In the genomic region with DNA sequence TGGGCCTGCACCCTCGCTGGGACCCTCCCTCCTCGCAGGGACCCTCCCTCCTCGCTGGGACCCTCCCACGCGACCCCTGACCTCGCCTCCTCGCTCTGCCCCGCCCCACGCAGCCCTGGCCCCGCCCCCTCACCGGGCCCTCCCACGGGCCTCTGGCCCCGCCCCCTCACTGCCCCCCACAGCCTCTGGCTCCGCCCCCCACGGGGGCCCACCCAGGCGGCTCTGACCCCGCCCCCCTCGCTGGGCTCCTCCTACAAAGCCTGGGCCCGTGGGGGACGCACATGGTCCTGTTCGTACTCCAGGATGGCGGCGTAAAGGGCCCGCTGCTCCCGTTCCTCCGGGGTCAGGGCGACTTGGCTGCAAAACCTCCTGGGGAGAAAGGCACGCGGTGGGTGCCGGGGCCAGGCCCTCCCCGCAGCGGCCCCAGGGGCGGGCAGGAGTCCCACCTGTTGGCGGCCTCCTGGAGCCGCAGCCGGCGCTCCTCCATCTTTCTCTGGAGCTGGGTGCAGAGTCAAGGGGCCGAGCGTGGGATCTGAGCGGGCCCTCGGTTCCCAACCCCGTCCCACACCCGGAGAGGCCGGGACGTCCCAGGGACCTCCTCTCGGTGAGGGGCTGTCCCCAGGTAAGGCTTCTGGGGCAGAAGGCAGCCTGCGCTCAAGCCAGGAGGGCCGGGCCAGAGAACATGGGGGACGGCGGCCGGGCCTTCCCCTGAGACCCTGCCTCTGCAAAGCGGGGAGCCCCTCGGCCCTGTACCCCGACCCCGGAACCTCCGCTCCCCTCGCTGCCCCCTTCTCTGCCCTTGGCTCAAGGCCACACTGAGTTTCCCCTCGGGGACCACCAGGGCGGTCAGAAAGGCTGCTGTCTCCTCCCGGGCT, we compare ENCODE assay signal across 7 cellular contexts. TPM values are rescaled to one million over a fixed set of nuclear protein-coding genes. Genes with fewer than 3 reads are reported as not detected.
DNase-seq lines count a peak whose midpoint lies in the region; ATAC-seq and FAIRE-seq lines count a peak whose summit lies in the region.

No MANE protein-coding gene starts in this region.

- H3K27ac ChIP-seq in Karpas-422 (ENCODE audit: low read length), result peak overlapping the region; percentile 55; the same call in 1 of the 2 replicates

- H3K9ac ChIP-seq in Karpas-422 (ENCODE audit: low read length), result peak overlapping the region; percentile 96

- H2AFZ ChIP-seq in Karpas-422 (ENCODE audit: low read length), result no peak overlapping the region

- no peaks in the 10 kb centered on the region for H3K9me2 ChIP-seq in Karpas-422 (replicated peaks; ENCODE audit: insufficient read depth, low read length)

- H3K4me3 ChIP-seq in Karpas-422 (ENCODE audit: low read length), result peak overlapping the region; percentile 96

- H3K27me3 ChIP-seq in Karpas-422 (ENCODE audit: low read length), result no peaks in the 10 kb centered on the region

- H4K20me1 ChIP-seq in Karpas-422 (ENCODE audit: insufficient read depth, low read depth, low read length), result no peaks in the 10 kb centered on the region

- no peak overlapping the region for H3K27ac Mint-ChIP-seq in central memory CD8-positive, alpha-beta T cell (ENCODE audit: low read depth)

- H3K4me3 Mint-ChIP-seq in central memory CD8-positive, alpha-beta T cell, result peak overlapping the region; percentile 60

- ATAC-seq in central memory CD8-positive, alpha-beta T cell (replicated peaks; ENCODE audit: extremely low read depth, poor library complexity, severe bottlenecking), result peak; percentile 69
- peak; percentile 80 for ATAC-seq in stimulated activated naive CD8-positive, alpha-beta T cell treated with anti-CD3 and anti-CD28 coated beads, Interleukin-15, Interleukin-2, amounts not matched to agents 100 U/mL and 50 U/mL, for 24 hours
- ATAC-seq in GM19452 (IDR thresholded peaks at IDR 0.05; ENCODE audit: unreplicated experiment), result no peak

- peaks cover 23% of the 10 kb centered on the region for H3K79me2 ChIP-seq in Karpas-422 (ENCODE audit: low read length)

- peak; percentile 73 for FAIRE-seq in GM18507 (lab: Jason Lieb, UNC)

- H3K4me2 ChIP-seq in Karpas-422 (ENCODE audit: low read depth, low read length, poor library complexity, severe bottlenecking), result peak overlapping the region; percentile 75

- peaks cover 1% of the 10 kb centered on the region for H3K36me3 Mint-ChIP-seq in central memory CD8-positive, alpha-beta T cell (ENCODE audit: insufficient read depth)

- H3K36me3 ChIP-seq in Karpas-422 (ENCODE audit: insufficient read depth, low read length), result peaks cover 17% of the 10 kb centered on the region; the same call in 1 of the 2 replicates

- H3K4me1 ChIP-seq in Karpas-422 (ENCODE audit: low read length), result peaks cover 6% of the 10 kb centered on the region

- H3K27me3 Mint-ChIP-seq in central memory CD8-positive, alpha-beta T cell, result no peaks in the 10 kb centered on the region

- peaks cover 6% of the 10 kb centered on the region for H3K4me1 Mint-ChIP-seq in central memory CD8-positive, alpha-beta T cell

- no peaks in the 10 kb centered on the region for H3K9me3 ChIP-seq in Karpas-422 (ENCODE audit: low read length)

- H3K9me3 Mint-ChIP-seq in central memory CD8-positive, alpha-beta T cell, result no peaks in the 10 kb centered on the region

- DNase-seq in GM18507 (ENCODE audit: extremely low spot score, insufficient read length, low read depth), result peak; percentile 80
- DNase-seq in Karpas-422, result peak; percentile 95
- DNase-seq in activated CD4-positive, CD25-positive, alpha-beta regulatory T cell (lab: John Stamatoyannopoulos, UW), result peak; percentile 40 to 68 (median 58)
- peak; percentile 53 to 62 for DNase-seq in central memory CD8-positive, alpha-beta T cell (ENCODE audit: low spot score in 2 of 2)
- DNase-seq in lung microvascular endothelial cell (ENCODE audit: low read depth in 2 of 2), result peak; percentile 77 to 84
- DNase-seq in stimulated activated naive CD8-positive, alpha-beta T cell treated with anti-CD3 and anti-CD28 coated beads, Interleukin-15, Interleukin-2, amounts not matched to agents 100 U/mL and 50 U/mL, for 24 hours, result peak; percentile 93

RNA-seq across cellular contexts. Expression of a gene that starts 8.9 kb away (rescaled TPM):
- 4.8 and 5.6 TPM in 2 replicates for total RNA-seq in Karpas-422 (2014; rRNA removed; shearing (Covaris generic); ENCODE audit: low replicate concordance)
- total RNA-seq in lung microvascular endothelial cell, result 4.1 and 4.4 TPM in 2 replicates

RNA-seq across cellular contexts. Expression of a gene that starts 9.5 kb away (rescaled TPM):
- total RNA-seq in Karpas-422 (2014; rRNA removed; shearing (Covaris generic); ENCODE audit: low replicate concordance), result 21.8 and 41.5 TPM in 2 replicates
- 8.3 and 14.5 TPM in 2 replicates for total RNA-seq in lung microvascular endothelial cell

RNA-seq across cellular contexts. Expression of a gene that starts 10.3 kb away (rescaled TPM):
- total RNA-seq in Karpas-422 (2014; rRNA removed; shearing (Covaris generic); ENCODE audit: low replicate concordance), result 4.7 and 14.8 TPM in 2 replicates
- 8.1 and 10.1 TPM in 2 replicates for total RNA-seq in lung microvascular endothelial cell

RNA-seq across cellular contexts. Expression of a gene that starts 25.3 kb away (rescaled TPM):
- total RNA-seq in Karpas-422 (2014; rRNA removed; shearing (Covaris generic); ENCODE audit: low replicate concordance), result 25.6 and 61.6 TPM in 2 replicates
- 23.1 and 38.5 TPM in 2 replicates for total RNA-seq in lung microvascular endothelial cell

RNA-seq across cellular contexts. Expression of a gene that starts 54.2 kb away (rescaled TPM):
- 5.1 and 5.3 TPM in 2 replicates for total RNA-seq in Karpas-422 (2014; rRNA removed; shearing (Covaris generic); ENCODE audit: low replicate concordance)
- total RNA-seq in lung microvascular endothelial cell, result 0.87 and 1.4 TPM in 2 replicates
